In the genomic region with DNA sequence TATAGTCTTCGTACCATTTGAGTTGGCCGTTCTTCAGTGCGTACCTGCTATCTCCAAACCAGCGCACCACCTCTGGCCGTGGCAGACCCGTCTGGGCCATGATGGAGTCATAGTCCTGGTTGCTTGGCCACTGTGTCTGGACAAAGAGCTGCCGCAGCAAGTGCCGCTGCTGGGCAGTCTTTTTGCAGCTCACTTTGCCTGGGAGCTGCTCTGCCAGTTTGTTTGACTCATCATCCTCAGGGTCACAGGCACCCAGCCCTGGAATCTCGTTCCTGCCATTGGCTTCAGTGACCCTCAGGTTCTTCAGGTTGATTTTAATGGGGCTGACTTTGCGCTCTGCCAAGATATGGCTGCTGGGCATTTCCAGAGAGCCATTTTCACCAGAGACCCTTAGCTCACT, we compare ENCODE assay signal across 26 cellular contexts.
"Had no signal": no experiment of that assay in that cellular context is flagged by ENCODE, and none has a peak within 500 bp of the region (broad histone marks: within the 10 kb centered on the region; RNA-seq: fewer than 3 reads in every experiment).

No MANE protein-coding gene starts in this region.

- H3K27ac ChIP-seq: colonic mucosa, esophagus squamous epithelium, prostate gland, right atrium auricular region, testis, upper lobe of left lung had no signal

- H3K36me3 ChIP-seq: colonic mucosa, prostate gland had no signal

- H3K4me3 ChIP-seq: colonic mucosa, esophagus squamous epithelium, lung, mucosa of descending colon, prostate gland, right atrium auricular region, smooth muscle cell, testis, tibial nerve, upper lobe of left lung had no signal

- H3K4me2 ChIP-seq: smooth muscle cell had no signal

- DNase-seq: colonic mucosa; effector memory CD4-positive, alpha-beta T cell; erythroblast; esophagus squamous epithelium; foreskin melanocyte; head of caudate nucleus; mucosa of descending colon; naive B cell; stimulated activated CD4-positive, alpha-beta T cell treated with anti-CD3 and anti-CD28 coated beads, Interleukin-12 subunit alpha, Interleukin-12 subunit beta, amount 100 ng/mL, for 4 hours; stimulated activated CD4-positive, alpha-beta T cell treated with anti-CD3 and anti-CD28 coated beads, Interleukin-1b, Interleukin-23, amount 100 ng/mL, for 48 hours; stimulated activated CD4-positive, alpha-beta T cell treated with anti-CD3 and anti-CD28 coated beads, Interleukin-4, amount 100 ng/mL, for 1 hour; stimulated activated CD8-positive, alpha-beta memory T cell treated with anti-CD3 and anti-CD28 coated beads, Interleukin-4, amount 100 ng/mL, for 48 hours; stimulated activated naive CD4-positive, alpha-beta T cell; stimulated activated naive CD8-positive, alpha-beta T cell treated with anti-CD3 and anti-CD28 coated beads, Interleukin-15, amount 100 ng/mL, for 72 hours; testis had no signal

- H3K9me3 ChIP-seq: colonic mucosa, prostate gland, testis had no signal

- H3K4me1 ChIP-seq: colonic mucosa, prostate gland, testis had no signal

- H3K9me3 Mint-ChIP-seq: natural killer cell treated with Interleukin-12 subunit alpha and Interleukin-12 subunit beta and Interleukin-15 and Interleukin-18, amount 100 ng/mL, for 72 hours had no signal

- H3K4me3 Mint-ChIP-seq: memory B cell; mesothelial cell of epicardium; naive B cell; natural killer cell treated with Interleukin-12 subunit alpha and Interleukin-12 subunit beta and Interleukin-15 and Interleukin-18, amount 100 ng/mL, for 72 hours; neural crest cell; stimulated activated naive CD8-positive, alpha-beta T cell treated with anti-CD3 and anti-CD28 coated beads, Interleukin-15, amount 100 ng/mL, for 72 hours had no signal

- H3K27me3 ChIP-seq: colonic mucosa, esophagus squamous epithelium, right atrium auricular region, testis, tibial nerve, upper lobe of left lung had no signal

- H3K27me3 Mint-ChIP-seq: dendritic cell treated with granulocyte-macrophage colony-stimulating factor and Interleukin-4, amounts not matched to agents 40 ng/mL and 50 ng/mL, for 4 days; stimulated activated naive CD8-positive, alpha-beta T cell treated with anti-CD3 and anti-CD28 coated beads, Interleukin-15, amount 100 ng/mL, for 72 hours had no signal

- H3K27ac Mint-ChIP-seq: dendritic cell treated with granulocyte-macrophage colony-stimulating factor and Interleukin-4, amounts not matched to agents 40 ng/mL and 50 ng/mL, for 4 days; memory B cell; mesothelial cell of epicardium; naive B cell; natural killer cell treated with Interleukin-12 subunit alpha and Interleukin-12 subunit beta and Interleukin-15 and Interleukin-18, amount 100 ng/mL, for 72 hours; stimulated activated naive CD8-positive, alpha-beta T cell treated with anti-CD3 and anti-CD28 coated beads, Interleukin-15, amount 100 ng/mL, for 72 hours had no signal

- H3K4me1 Mint-ChIP-seq: memory B cell, mesothelial cell of epicardium, neural crest cell had no signal
